ENCODE assay signal across 14 cellular contexts in genomic region chr1:226786550-226786949, GRCh38. TPM values are rescaled to one million over a fixed set of nuclear protein-coding genes. Genes with fewer than 3 reads are reported as not detected.
DNase-seq lines count a peak whose midpoint lies in the region; ATAC-seq and TF ChIP-seq lines count a peak whose summit lies in the region.
"Had no signal": no experiment of that assay in that cellular context is flagged by ENCODE, and none has a peak within 500 bp of the region (broad histone marks: within the 10 kb centered on the region; RNA-seq: fewer than 3 reads in every experiment).

No MANE protein-coding gene starts in this region.

- H3K27ac Mint-ChIP-seq in stimulated activated naive CD8-positive, alpha-beta T cell treated with anti-CD3 and anti-CD28 coated beads, Interleukin-15, amount 100 ng/mL, for 72 hours, result no peak overlapping the region
- H3K27ac Mint-ChIP-seq: activated CD8-positive, alpha-beta T cell treated with anti-CD3 and anti-CD28 coated beads, Interleukin-2, amount 10 ng/mL, durations not matched to agents 7 days and 5 days; activated naive CD8-positive, alpha-beta T cell had no signal

- no peak for TF ChIP-seq EP300 in transverse colon (IDR thresholded peaks at IDR 0.05; ENCODE audit: low read depth)

- DNase-seq in stimulated activated naive CD8-positive, alpha-beta T cell treated with anti-CD3 and anti-CD28 coated beads, Interleukin-15, Interleukin-2, amounts not matched to agents 100 U/mL and 50 U/mL, for 24 hours, result no peak
- DNase-seq in stimulated activated naive CD8-positive, alpha-beta T cell treated with anti-CD3 and anti-CD28 coated beads, Interleukin-15, amount 100 ng/mL, for 72 hours, result no peak
- DNase-seq in transverse colon, result no peak
- DNase-seq in midbrain (lab: John Stamatoyannopoulos, UW), result no peak
- no peak for DNase-seq in cerebellar cortex (ENCODE audit: low spot score)
- DNase-seq: activated CD8-positive, alpha-beta T cell treated with anti-CD3 and anti-CD28 coated beads, Interleukin-2, amount 10 ng/mL, durations not matched to agents 7 days and 5 days; DMS153; left ventricle myocardium superior; NCI-H1694 treated with DMSO at 0.1 percent for 48 hours had no signal

- no peaks in the 10 kb centered on the region for H3K36me3 ChIP-seq in transverse colon

- no peaks in the 10 kb centered on the region for H3K27me3 ChIP-seq in transverse colon

- H3K9me3 ChIP-seq in transverse colon, result no peaks in the 10 kb centered on the region

- TF ChIP-seq CTCF in transverse colon (IDR thresholded peaks at IDR 0.05), result no peak

- H3K4me1 Mint-ChIP-seq in stimulated activated naive CD8-positive, alpha-beta T cell treated with anti-CD3 and anti-CD28 coated beads, Interleukin-15, amount 100 ng/mL, for 72 hours, result peaks cover 33% of the 10 kb centered on the region

- no peaks in the 10 kb centered on the region for H3K9me3 Mint-ChIP-seq in stimulated activated naive CD8-positive, alpha-beta T cell treated with anti-CD3 and anti-CD28 coated beads, Interleukin-15, amount 100 ng/mL, for 72 hours

- no peaks in the 10 kb centered on the region for H3K27me3 Mint-ChIP-seq in stimulated activated naive CD8-positive, alpha-beta T cell treated with anti-CD3 and anti-CD28 coated beads, Interleukin-15, amount 100 ng/mL, for 72 hours
- H3K27me3 Mint-ChIP-seq: activated naive CD8-positive, alpha-beta T cell had no signal

- no peak overlapping the region for H3K4me3 Mint-ChIP-seq in stimulated activated naive CD8-positive, alpha-beta T cell treated with anti-CD3 and anti-CD28 coated beads, Interleukin-15, amount 100 ng/mL, for 72 hours
- H3K4me3 Mint-ChIP-seq: activated CD8-positive, alpha-beta T cell treated with anti-CD3 and anti-CD28 coated beads, Interleukin-2, amount 10 ng/mL, durations not matched to agents 7 days and 5 days; activated naive CD8-positive, alpha-beta T cell had no signal

- intact Hi-C loops in transverse colon (cut with DNase I; ENCODE audit: low total_unique reads), result no loop called here

- H3K4me3 ChIP-seq in transverse colon, result no peak overlapping the region

- H3K27ac ChIP-seq in transverse colon, result peak overlapping the region; percentile 3 to 79 (median 76)

- TF ChIP-seq POLR2A in transverse colon (IDR thresholded peaks at IDR 0.05), result no peak

- peaks cover 0 to 18% (median 7%) of the 10 kb centered on the region in 4 donors for H3K4me1 ChIP-seq in transverse colon

- ATAC-seq in stimulated activated naive CD8-positive, alpha-beta T cell treated with anti-CD3 and anti-CD28 coated beads, Interleukin-15, Interleukin-2, amounts not matched to agents 100 U/mL and 50 U/mL, for 24 hours, result peak; percentile 23
- ATAC-seq in stimulated activated naive CD8-positive, alpha-beta T cell treated with anti-CD3 and anti-CD28 coated beads, Interleukin-15, amount 100 ng/mL, for 72 hours, result no peak
- ATAC-seq in HG02571 (IDR thresholded peaks at IDR 0.05; ENCODE audit: unreplicated experiment) (peak; percentile 69), HG03378 (IDR thresholded peaks at IDR 0.05; ENCODE audit: unreplicated experiment) (peak; percentile 81), esophagus mucosa (no peak)
- ATAC-seq: activated CD8-positive, alpha-beta T cell treated with anti-CD3 and anti-CD28 coated beads, Interleukin-2, amount 10 ng/mL, durations not matched to agents 7 days and 5 days; HepG2 had no signal

- 84% methylated on average over 3 of the region's 3 CpGs; no CpG with 5 or more reads in 1 of the 2 donors for WGBS in transverse colon (ENCODE audit: low coverage in 1 of 2), 2 donors

- in situ Hi-C loops in transverse colon (cut with MboI; ENCODE audit: low pct_ligation_motif_present in 1 of 4, low pct_unique_long_range_greater_than_20kb in 1 of 4, low sequenced_read_pairs in 3 of 4), result no loop called here

RNA-seq across cellular contexts. Expression of gene ITPKB, which starts 47.5 kb away (rescaled TPM):
- total RNA-seq in transverse colon (10 to 100 TPM; 14.3 to 57.6 (median 23.7) TPM), esophagus mucosa (10.9 TPM)
- total RNA-seq: HepG2 had no signal

Comparison
In these comparisons a context has a peak if more than half of its experiments do, and no peak if none do; other contexts are left out.
1. ATAC-seq: peak in stimulated activated naive CD8-positive, alpha-beta T cell treated with anti-CD3 and anti-CD28 coated beads, Interleukin-15, Interleukin-2, amounts not matched to agents 100 U/mL and 50 U/mL, for 24 hours (single experiment), HG02571 (single experiment) and HG03378 (single experiment); none in stimulated activated naive CD8-positive, alpha-beta T cell treated with anti-CD3 and anti-CD28 coated beads, Interleukin-15, amount 100 ng/mL, for 72 hours (single experiment) and esophagus mucosa (single experiment).